Comparison of ENCODE assay signal across 8 cellular contexts in genomic region chr21:41777934-41778815, GRCh38. TPM values are rescaled to one million over a fixed set of nuclear protein-coding genes. Genes with fewer than 3 reads are reported as not detected.
DNase-seq lines count a peak whose midpoint lies in the region; ATAC-seq and FAIRE-seq lines count a peak whose summit lies in the region.

No MANE protein-coding gene starts in this region.

- FAIRE-seq in RCC 7860 (lab: Jason Lieb, UNC), result no peak

- ATAC-seq in esophagus mucosa (peak; percentile 91), GM19324 (IDR thresholded peaks at IDR 0.05; ENCODE audit: low FRiP score, unreplicated experiment) (no peak)

- DNase-seq in DMS79 (lab: John Stamatoyannopoulos, UW), result peak; percentile 93
- peak; percentile 39 for DNase-seq in HS-5 (ENCODE audit: low read depth)
- peak; percentile 67 for DNase-seq in RCC 7860 (ENCODE audit: low spot score)
- DNase-seq in middle frontal gyrus (ENCODE audit: extremely low spot score, low spot score), result peak; percentile 68
- DNase-seq in GM19240 (ENCODE audit: insufficient read length, low spot score), result no peak
- DNase-seq in NK-92 treated with Interleukin-12 subunit alpha and Interleukin-12 subunit beta, amount 100 ng/mL, for 24 hours (lab: John Stamatoyannopoulos, UW), result no peak

RNA-seq across cellular contexts. Expression of gene RIPK4, which starts 11.3 kb away (rescaled TPM):
- total RNA-seq in esophagus mucosa, result 51.1 TPM

Comparison
In these comparisons a context has a peak if more than half of its experiments do, and no peak if none do; other contexts are left out.
1. DNase-seq: peak in DMS79 (single experiment), HS-5 (single experiment), RCC 7860 (single experiment) and middle frontal gyrus (single experiment); none in GM19240 (single experiment) and NK-92 treated with Interleukin-12 subunit alpha and Interleukin-12 subunit beta, amount 100 ng/mL, for 24 hours (single experiment).